Comparison of ENCODE assay signal across 9 cellular contexts in the genomic region with DNA sequence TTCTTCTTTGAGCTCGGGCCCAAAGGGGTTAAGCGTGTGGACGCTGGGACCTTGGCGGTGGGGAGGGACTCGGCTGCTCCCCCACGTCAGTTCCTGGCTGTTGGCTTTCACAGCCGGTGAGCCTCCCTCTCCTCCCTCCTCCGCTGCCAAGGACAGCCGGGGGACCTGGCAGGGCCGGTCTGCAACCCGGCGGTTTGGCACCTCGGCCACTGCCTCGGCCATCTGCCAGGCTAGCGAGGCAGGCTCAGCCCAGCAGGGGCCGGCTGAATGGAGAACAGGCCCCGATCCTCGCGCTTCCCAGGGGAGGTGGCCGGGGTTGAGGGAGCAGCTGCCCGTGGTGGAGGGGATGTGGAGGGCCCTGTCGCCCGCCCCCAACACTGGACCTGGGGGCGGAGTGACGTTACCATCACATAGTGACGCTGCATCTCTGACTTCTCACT. TPM values are rescaled to one million over a fixed set of nuclear protein-coding genes. Genes with fewer than 3 reads are reported as not detected.
DNase-seq lines count a peak whose midpoint lies in the region; ATAC-seq, FAIRE-seq and TF ChIP-seq lines count a peak whose summit lies in the region.
"Had no signal": no experiment of that assay in that cellular context is flagged by ENCODE, and none has a peak within 500 bp of the region (broad histone marks: within the 10 kb centered on the region; RNA-seq: fewer than 3 reads in every experiment).

No MANE protein-coding gene starts in this region.

- FAIRE-seq in GM12878 (lab: Jason Lieb, UNC) (no peak), kidney (lab: Jason Lieb, UNC) (no peak)
- FAIRE-seq: colon had no signal

- TF ChIP-seq RAD21 in GM12878 (IDR thresholded peaks at IDR 0.05; ENCODE audit: insufficient read depth, low read depth, low read length): no peak

- BruUV-seq in GM12878 (replicated peaks; lab: Mats Ljungman, UMichigan): no TSS peak

- H3K27ac ChIP-seq in HUES6 (ENCODE audit: low read depth, low read length): no peak overlapping the region
- H3K27ac ChIP-seq in GM12878 (ENCODE audit: control insufficient read depth, insufficient read depth): no peak overlapping the region
- H3K27ac ChIP-seq in kidney (ENCODE audit: low read depth in 2 of 2, low read length in 2 of 2): peak overlapping the region; percentile 78 to 84
- peak overlapping the region; percentile 55 to 86 (median 72) for H3K27ac ChIP-seq in stomach

- H3K4me1 ChIP-seq in HUES6 (ENCODE audit: control insufficient read depth, insufficient read depth, low read length) (peaks cover 45% of the 10 kb centered on the region), GM12878 (ENCODE audit: control insufficient read depth, insufficient read depth, low read length) (peaks cover 9% of the 10 kb centered on the region; the same call in 1 of the 2 replicates), kidney (ENCODE audit: control insufficient read depth in 1 of 2, insufficient read depth in 1 of 2, low read depth in 1 of 2, low read length in 2 of 2) (peaks cover 22 to 40% of the 10 kb centered on the region in 2 donors), stomach (peaks cover 39 to 80% (median 68%) of the 10 kb centered on the region in 4 donors)

- TF ChIP-seq POLR2A in GM12878 (IDR thresholded peaks at IDR 0.05; ENCODE audit: low read depth, low read length): no peak; the same call in none of the 2 replicates
- TF ChIP-seq POLR2A in stomach (IDR thresholded peaks at IDR 0.05): no peak

- peaks cover 25% of the 10 kb centered on the region for H3K79me2 ChIP-seq in GM12878 (ENCODE audit: control insufficient read depth, insufficient read depth, low read length)

- 85% methylated on average over 10 of the region's 26 CpGs for WGBS in GM12878 (ENCODE audit: insufficient coverage, insufficient replicate concordance, low lambda C conversion rate, missing lambda C conversion rate)
- 3 to 24% (median 21%) methylated on average over 9 to 26 of the region's 26 CpGs for WGBS in stomach, 5 donors

- in situ Hi-C loops in GM12878 (cut with MboI): no loop called here

- ATAC-seq in GM12878 (no peak), GM21526 (IDR thresholded peaks at IDR 0.05; ENCODE audit: low FRiP score, unreplicated experiment) (no peak), HG02642 (IDR thresholded peaks at IDR 0.05; ENCODE audit: poor library complexity, unreplicated experiment) (no peak)

- TF ChIP-seq EP300 in GM12878 (IDR thresholded peaks at IDR 0.05; ENCODE audit: borderline replicate concordance in 1 of 2, control insufficient read depth in 1 of 2, low read depth in 2 of 2, low read length in 2 of 2): no peak
- TF ChIP-seq EP300 in stomach (IDR thresholded peaks at IDR 0.05): no peak

- DNase-seq in GM12878 (ENCODE audit: low read depth, low spot score) (no peak), kidney (peak; percentile 96), stomach (peak; percentile 93), NOMO-1 (lab: John Stamatoyannopoulos, UW; ENCODE audit: unreplicated experiment in 2 of 2) (no peak), EL (no peak)

- H3K36me3 ChIP-seq in HUES6 (ENCODE audit: control insufficient read depth, insufficient read depth, low read length): peaks cover 19% of the 10 kb centered on the region
- peaks cover 17 to 20% of the 10 kb centered on the region in 2 experiments; a peak in 3 of 4 replicates for H3K36me3 ChIP-seq in GM12878 (ENCODE audit: control insufficient read depth in 2 of 2, insufficient read depth in 2 of 2, low read length in 1 of 2)
- H3K36me3 ChIP-seq in kidney (ENCODE audit: control insufficient read depth in 1 of 2, insufficient read depth in 2 of 2, low read length in 2 of 2): peaks cover 16 to 33% of the 10 kb centered on the region in 2 donors
- H3K36me3 ChIP-seq in stomach: peaks cover 52 to 80% (median 75%) of the 10 kb centered on the region in 4 donors

- H2AFZ ChIP-seq in GM12878 (ENCODE audit: control insufficient read depth, low read depth, low read length): no peak overlapping the region

- peaks cover 11% of the 10 kb centered on the region; the same call in 1 of the 2 replicates for H4K20me1 ChIP-seq in GM12878 (ENCODE audit: control insufficient read depth, insufficient read depth)

- H3K9me3 ChIP-seq in HUES6 (ENCODE audit: control insufficient read depth, insufficient read depth, low read depth, low read length) (no peaks in the 10 kb centered on the region), GM12878 (replicated peaks; ENCODE audit: control insufficient read depth, insufficient read depth, low read length) (no peaks in the 10 kb centered on the region), kidney (ENCODE audit: control insufficient read depth in 1 of 2, low read length in 2 of 2) (no peaks in the 10 kb centered on the region), stomach (no peaks in the 10 kb centered on the region)

- peak overlapping the region; percentile 12 for H3K9ac ChIP-seq in HUES6 (ENCODE audit: low read length)
- no peak overlapping the region for H3K9ac ChIP-seq in GM12878 (ENCODE audit: control insufficient read depth, insufficient read depth, low read length)
- peak overlapping the region; percentile 63 to 71 for H3K9ac ChIP-seq in kidney (ENCODE audit: low read length in 2 of 2)

- no peak overlapping the region; the same call in 1 of the 2 replicates for H3K4me3 ChIP-seq in HUES6 (ENCODE audit: low read depth, low read length)
- H3K4me3 ChIP-seq in GM12878: no peak overlapping the region
- no peak overlapping the region for H3K4me3 ChIP-seq in kidney (ENCODE audit: low read length in 2 of 2)
- peak overlapping the region in 1 of 4 donors; percentile 23 for H3K4me3 ChIP-seq in stomach

- POLR2A ChIA-PET in GM12878 (lab: Charles Lee): interaction anchor here (1.3 kb wide), 1 partner anchor 17 kb away, joined by 3 read pairs; no protein-coding TSS in a partner anchor

- intact Hi-C loops in GM12878 (cut with micrococcal nuclease; ENCODE audit: unreplicated experiment) (no loop called here), kidney (cut with DNase I) (no loop called here), stomach (cut with DNase I; ENCODE audit: low total_unique reads) (no loop called here)

- RAD21 ChIA-PET in GM12878 (lab: Charles Lee; ENCODE audit: unreplicated experiment): no interaction called here

- CTCF ChIA-PET in GM12878 (lab: Yijun Ruan, JAX): interaction anchor here (0.6 kb wide), 1 partner anchor 33 kb away, joined by 3 read pairs; no protein-coding TSS in a partner anchor

- H3K27me3 ChIP-seq in HUES6 (ENCODE audit: control insufficient read depth, insufficient read depth, low read length) (peaks cover 28% of the 10 kb centered on the region; the same call in 1 of the 2 replicates), GM12878 (replicated peaks in 1 of 2; ENCODE audit: control insufficient read depth in 2 of 2, insufficient read depth in 2 of 2, low read length in 1 of 2) (no peaks in the 10 kb centered on the region), stomach (no peaks in the 10 kb centered on the region)

- H3K4me2 ChIP-seq in GM12878 (ENCODE audit: control insufficient read depth, insufficient read depth): no peak overlapping the region

- SMC1A ChIA-PET in GM12878 (lab: Charles Lee; ENCODE audit: uncharacterized antibody, unreplicated experiment): no interaction called here

- no peak for TF ChIP-seq CTCF in GM12878 (IDR thresholded peaks at IDR 0.05 in 2 of 3, conservative IDR thresholded peaks at IDR 0.05 in 1 of 3; ENCODE audit: control insufficient read depth in 2 of 3, extremely low read depth in 1 of 3, insufficient read depth in 1 of 3, low read depth in 3 of 3, low read length in 3 of 3)
- peak; percentile 4 for TF ChIP-seq CTCF in kidney (IDR thresholded peaks at IDR 0.05; ENCODE audit: borderline replicate concordance, extremely low read depth, insufficient read depth)
- no peak for TF ChIP-seq CTCF in stomach (IDR thresholded peaks at IDR 0.05)

RNA-seq across cellular contexts. Expression of a gene that starts 5.0 kb away (rescaled TPM):
- total RNA-seq in GM12878 (2013; cell fraction: nucleolus; rRNA removed): 52.7 and 76.7 TPM in 2 replicates
- total RNA-seq in GM12878 (2014; rRNA removed) (282 and 299 TPM in 2 replicates), GM12878 (2014; rRNA removed; fragmentation: Illumina TruSeq; extraction: Trizol) (144 and 153 TPM in 2 replicates), GM12878 (2021) (354 and 373 TPM in 2 replicates), kidney (526 TPM), stomach (100 to 1,000 TPM; 126 to 386 (median 264) TPM)
- polyA plus RNA-seq in GM12878 (2011; ENCODE audit: low read depth): 246 TPM
- polyA plus RNA-seq in GM12878 (2011; rRNA removed) (272 and 329 TPM in 2 replicates), GM12878 (2014; fragmentation: Illumina TruSeq; extraction: Trizol) (52.9 and 154 TPM in 2 replicates), GM12878 (2014; fragmentation: Nextera tagmentation; extraction: Ambion mirVana) (10 to 100 TPM in 1 of 2 experiments, 1 to 10 TPM in 1; 2.5 to 13.0 TPM), GM12878 (2014; rRNA removed) (359 and 398 TPM in 2 replicates), GM12878 (2016; fragmentation: Nextera tagmentation; extraction: Ambion mirVana) (100 to 1,000 TPM in 1 of 2 experiments, 10 to 100 TPM in 1; 64.4 to 130 TPM), kidney (ENCODE audit: insufficient read depth, low read depth, low replicate concordance) (580 TPM), stomach (100 to 1,000 TPM; 470 to 688 (median 669) TPM)
- polyA plus RNA-seq in GM12878 (2011; cell fraction: cytosol; rRNA removed): 397 and 591 TPM in 2 replicates
- polyA plus RNA-seq in GM12878 (2011; cell fraction: nucleus; rRNA removed): 669 and 746 TPM in 2 replicates
- polyA plus RNA-seq in GM12878 (2012): 274 and 326 TPM in 2 replicates
- polyA minus RNA-seq in GM12878 (2011; rRNA and poly(A)+ RNA removed): 386 and 390 TPM in 2 replicates
- polyA minus RNA-seq in GM12878 (2011; cell fraction: cytosol; rRNA and poly(A)+ RNA removed): 245 and 292 TPM in 2 replicates
- 57.5 and 83.1 TPM in 2 replicates for polyA minus RNA-seq in GM12878 (2011; cell fraction: nucleus; rRNA and poly(A)+ RNA removed)

RNA-seq across cellular contexts. Expression of a gene that starts 28.2 kb away (rescaled TPM):
- 0.83 and 1.6 TPM in 2 replicates for total RNA-seq in GM12878 (2013; cell fraction: nucleolus; rRNA removed)
- total RNA-seq in GM12878 (2014; rRNA removed) (not detected in 2 replicates), GM12878 (2014; rRNA removed; fragmentation: Illumina TruSeq; extraction: Trizol) (not detected in 2 replicates), GM12878 (2021) (0.21 and 1.1 TPM in 2 replicates), kidney (76.6 TPM), stomach (10 to 100 TPM; 13.8 to 92.9 (median 47.2) TPM)
- 0.52 TPM for polyA plus RNA-seq in GM12878 (2011; ENCODE audit: low read depth)
- polyA plus RNA-seq in GM12878 (2011; rRNA removed) (not detected in 2 replicates), GM12878 (2014; fragmentation: Illumina TruSeq; extraction: Trizol) (0.21 TPM in 1 of 2 replicates, not detected in the other), GM12878 (2014; fragmentation: Nextera tagmentation; extraction: Ambion mirVana) (under 1 TPM in 1 of 2 experiments, not detected in 1; 0.09 TPM), GM12878 (2014; rRNA removed) (0.05 and 0.48 TPM in 2 replicates), GM12878 (2016; fragmentation: Nextera tagmentation; extraction: Ambion mirVana) (under 1 TPM in 1 of 2 experiments, not detected in 1; 0.11 TPM), kidney (ENCODE audit: insufficient read depth, low read depth, low replicate concordance) (28.2 TPM), stomach (10 to 100 TPM; 21.4 to 24.1 (median 21.8) TPM)
- 0.13 and 0.19 TPM in 2 replicates for polyA plus RNA-seq in GM12878 (2011; cell fraction: cytosol; rRNA removed)
- 0.39 and 1.2 TPM in 2 replicates for polyA plus RNA-seq in GM12878 (2011; cell fraction: nucleus; rRNA removed)
- 0.27 and 0.43 TPM in 2 replicates for polyA plus RNA-seq in GM12878 (2012)
- polyA minus RNA-seq in GM12878 (2011; rRNA and poly(A)+ RNA removed): 0.29 TPM in 1 of 2 replicates, not detected in the other
- polyA minus RNA-seq in GM12878 (2011; cell fraction: cytosol; rRNA and poly(A)+ RNA removed): not detected in 2 replicates
- polyA minus RNA-seq in GM12878 (2011; cell fraction: nucleus; rRNA and poly(A)+ RNA removed): 0.19 and 0.24 TPM in 2 replicates

RNA-seq across cellular contexts. Expression of a gene that starts 36.9 kb away (rescaled TPM):
- 5.3 and 6.9 TPM in 2 replicates for total RNA-seq in GM12878 (2013; cell fraction: nucleolus; rRNA removed)
- total RNA-seq in GM12878 (2014; rRNA removed) (5.0 and 6.8 TPM in 2 replicates), GM12878 (2014; rRNA removed; fragmentation: Illumina TruSeq; extraction: Trizol) (3.0 and 4.7 TPM in 2 replicates), GM12878 (2021) (9.7 and 10.6 TPM in 2 replicates), kidney (69.4 TPM), stomach (100 to 1,000 TPM in 1 of 5 donors, 10 to 100 TPM in 4; 40.6 to 204 (median 63.4) TPM)
- polyA plus RNA-seq in GM12878 (2011; ENCODE audit: low read depth): 3.1 TPM
- polyA plus RNA-seq in GM12878 (2011; rRNA removed) (1.1 and 1.6 TPM in 2 replicates), GM12878 (2014; fragmentation: Illumina TruSeq; extraction: Trizol) (7.5 and 7.9 TPM in 2 replicates), GM12878 (2014; fragmentation: Nextera tagmentation; extraction: Ambion mirVana) (under 1 TPM; 0.07 to 0.21 TPM), GM12878 (2014; rRNA removed) (5.5 and 6.4 TPM in 2 replicates), GM12878 (2016; fragmentation: Nextera tagmentation; extraction: Ambion mirVana) (1 to 10 TPM; 1.9 to 2.2 TPM), kidney (ENCODE audit: insufficient read depth, low read depth, low replicate concordance) (43.9 TPM), stomach (10 to 100 TPM; 18.9 to 31.3 (median 25.5) TPM)
- 3.6 and 4.8 TPM in 2 replicates for polyA plus RNA-seq in GM12878 (2011; cell fraction: cytosol; rRNA removed)
- 6.0 and 6.4 TPM in 2 replicates for polyA plus RNA-seq in GM12878 (2011; cell fraction: nucleus; rRNA removed)
- polyA plus RNA-seq in GM12878 (2012): 5.0 and 5.7 TPM in 2 replicates
- 5.2 and 7.8 TPM in 2 replicates for polyA minus RNA-seq in GM12878 (2011; rRNA and poly(A)+ RNA removed)
- 1.6 and 2.8 TPM in 2 replicates for polyA minus RNA-seq in GM12878 (2011; cell fraction: cytosol; rRNA and poly(A)+ RNA removed)
- polyA minus RNA-seq in GM12878 (2011; cell fraction: nucleus; rRNA and poly(A)+ RNA removed): 0.60 and 2.1 TPM in 2 replicates

Comparison
In these comparisons a context has a peak if more than half of its experiments do, and no peak if none do; other contexts are left out.
1. H3K27ac ChIP-seq: peak in kidney (2 of 2) and stomach (5 of 5); none in HUES6 (single experiment) and GM12878 (single experiment).
2. DNase-seq: peak in kidney (single experiment) and stomach (single experiment); none in GM12878 (single experiment), NOMO-1 (0 of 2) and EL (single experiment).
3. RNA of a gene that starts 28.2 kb away (total RNA-seq): 76.6 TPM in kidney (single experiment) and 13.8 to 92.9 TPM in stomach; 0.21 to 1.6 TPM in GM12878; every median in the first group is over 4 times any median in the second.